22 cellular contexts compared by ENCODE assay signal in genomic region chr16:49881890-49882289, GRCh38. TPM values are rescaled to one million over a fixed set of nuclear protein-coding genes. Genes with fewer than 3 reads are reported as not detected.
"Had no signal": no experiment of that assay in that cellular context is flagged by ENCODE, and none has a peak within 500 bp of the region (broad histone marks: within the 10 kb centered on the region; RNA-seq: fewer than 3 reads in every experiment).

No MANE protein-coding gene starts in this region.

- H3K9me3 ChIP-seq: colonic mucosa, esophagus muscularis mucosa, gastroesophageal sphincter, heart right ventricle, left ventricle myocardium inferior, lower lobe of right lung, mucosa of descending colon had no signal

- H3K4me3 ChIP-seq: colonic mucosa, dorsolateral prefrontal cortex, esophagus muscularis mucosa, gastroesophageal sphincter, heart right ventricle, left ventricle myocardium inferior, lower lobe of right lung, mucosa of descending colon had no signal

- H3K4me1 ChIP-seq: foreskin keratinocyte had no signal

- H3K27me3 ChIP-seq: colonic mucosa had no signal

- FAIRE-seq: endothelial cell of umbilical vein, frontal cortex, islet of Langerhans, keratinocyte had no signal

- ATAC-seq: foreskin keratinocyte, gastroesophageal sphincter, heart right ventricle, left cardiac atrium, lower lobe of right lung, mucosa of descending colon had no signal

- DNase-seq: colonic mucosa; cortex of kidney; dermis blood vessel endothelial cell; dorsolateral prefrontal cortex; effector CD4-positive, alpha-beta T cell; effector memory CD4-positive, alpha-beta T cell; foreskin keratinocyte; head of caudate nucleus; heart right ventricle; hippocampal formation; left cardiac atrium; left ventricle myocardium inferior; lower lobe of right lung; mesenchymal stem cell; mucosa of descending colon; naive B cell had no signal

- H3K27ac ChIP-seq: colonic mucosa, dorsolateral prefrontal cortex, esophagus muscularis mucosa, foreskin keratinocyte, gastroesophageal sphincter, heart right ventricle, left ventricle myocardium inferior, lower lobe of right lung had no signal

- H3K36me3 ChIP-seq: colonic mucosa, esophagus muscularis mucosa, gastroesophageal sphincter, heart right ventricle, left ventricle myocardium inferior, lower lobe of right lung had no signal

RNA-seq across cellular contexts. Expression of gene ZNF423, which starts 26.0 kb away (rescaled TPM):
- polyA plus RNA-seq: foreskin keratinocyte had no signal
